8 cellular contexts compared by ENCODE assay signal in genomic region chr17:47279062-47279801, GRCh38. TPM values are rescaled to one million over a fixed set of nuclear protein-coding genes. Genes with fewer than 3 reads are reported as not detected.
DNase-seq lines count a peak whose midpoint lies in the region; ATAC-seq and TF ChIP-seq lines count a peak whose summit lies in the region.

No MANE protein-coding gene starts in this region.

- DNase-seq in UCSD-AML1 (lab: John Stamatoyannopoulos, UW; ENCODE audit: unreplicated experiment) (peak; percentile 57), left ventricle myocardium inferior (peak; percentile 66), OCI-M2 (lab: John Stamatoyannopoulos, UW; ENCODE audit: unreplicated experiment) (no peak), NCI-H1436 treated with DMSO at 0.1 percent for 48 hours (lab: John Stamatoyannopoulos, UW) (no peak)
- no peak for DNase-seq in activated CD4-positive, alpha-beta T cell treated with anti-CD3 and anti-CD28 coated beads, Interleukin-2, amount 50 U/mL, for 48 hours

- H3K9ac ChIP-seq in skeletal muscle tissue (ENCODE audit: low read depth in 1 of 3, low read length in 3 of 3), result peak overlapping the region in 2 of 3 donors; percentile 3 to 48

- intact Hi-C loops in left ventricle myocardium inferior (cut with micrococcal nuclease), result no loop called here

- TF ChIP-seq CTCF in left ventricle myocardium inferior (IDR thresholded peaks at IDR 0.05; ENCODE audit: borderline replicate concordance), result no peak

- H3K4me1 ChIP-seq in left ventricle myocardium inferior (peaks cover 65% of the 10 kb centered on the region), skeletal muscle tissue (ENCODE audit: control insufficient read depth in 3 of 3, insufficient read depth in 3 of 3, low read length in 3 of 3) (peaks cover 42 to 58% (median 49%) of the 10 kb centered on the region in 3 donors)

- H3K9me3 ChIP-seq in left ventricle myocardium inferior (replicated peaks) (no peaks in the 10 kb centered on the region), skeletal muscle tissue (ENCODE audit: control insufficient read depth in 3 of 3, low read length in 3 of 3) (no peaks in the 10 kb centered on the region)

- H3K36me3 ChIP-seq in left ventricle myocardium inferior (no peaks in the 10 kb centered on the region), skeletal muscle tissue (ENCODE audit: control insufficient read depth in 3 of 3, insufficient read depth in 3 of 3, low read length in 3 of 3) (no peaks in the 10 kb centered on the region)

- H3K27me3 ChIP-seq in left ventricle myocardium inferior (ENCODE audit: low read depth) (no peaks in the 10 kb centered on the region), skeletal muscle tissue (ENCODE audit: control insufficient read depth in 3 of 3, insufficient read depth in 3 of 3, low read length in 3 of 3) (no peaks in the 10 kb centered on the region)

- H3K4me3 ChIP-seq in left ventricle myocardium inferior (no peak overlapping the region), skeletal muscle tissue (ENCODE audit: low read length in 3 of 3) (peak overlapping the region in 1 of 3 donors; percentile 19)

- ATAC-seq in GM19324 (IDR thresholded peaks at IDR 0.05; ENCODE audit: low FRiP score, unreplicated experiment) (peak; percentile 63), HG03342 (IDR thresholded peaks at IDR 0.05; ENCODE audit: unreplicated experiment) (peak; percentile 85)

- H3K27ac ChIP-seq in left ventricle myocardium inferior (replicated peaks), result peak overlapping the region; percentile 89
- H3K27ac ChIP-seq in skeletal muscle tissue (ENCODE audit: low read depth, low read length), result peak overlapping the region; percentile 79

RNA-seq across cellular contexts. Expression of gene ITGB3, which starts 25.6 kb away (rescaled TPM):
- total RNA-seq in left ventricle myocardium inferior, result 3.3 TPM
- 11.0 TPM for total RNA-seq in skeletal muscle tissue

RNA-seq across cellular contexts. Expression of gene EFCAB13, which starts 44.5 kb away (rescaled TPM):
- total RNA-seq in left ventricle myocardium inferior (2.6 TPM), skeletal muscle tissue (5.2 TPM)

Comparison
In these comparisons a context has a peak if more than half of its experiments do, and no peak if none do; other contexts are left out.
1. DNase-seq: peak in UCSD-AML1 (single experiment) and left ventricle myocardium inferior (single experiment); none in activated CD4-positive, alpha-beta T cell treated with anti-CD3 and anti-CD28 coated beads, Interleukin-2, amount 50 U/mL, for 48 hours (0 of 2), OCI-M2 (single experiment) and NCI-H1436 treated with DMSO at 0.1 percent for 48 hours (single experiment).